ENCODE assay signal across 17 cellular contexts in genomic region chr2:151842830-151843668, GRCh38. TPM values are rescaled to one million over a fixed set of nuclear protein-coding genes. Genes with fewer than 3 reads are reported as not detected.
A peak's percentile ranks its signal among the peaks of the same experiment; 100 is the strongest.
DNase-seq lines count a peak whose midpoint lies in the region; ATAC-seq and TF ChIP-seq lines count a peak whose summit lies in the region.
"Had no signal": no experiment of that assay in that cellular context is flagged by ENCODE, and none has a peak within 500 bp of the region (broad histone marks: within the 10 kb centered on the region; RNA-seq: fewer than 3 reads in every experiment).

No MANE protein-coding gene starts in this region.

- H3K36me3 Mint-ChIP-seq in naive thymus-derived CD4-positive, alpha-beta T cell, result no peaks in the 10 kb centered on the region
- H3K36me3 Mint-ChIP-seq: activated naive CD4-positive, alpha-beta T cell treated with anti-CD3 and anti-CD28 coated beads, Interleukin-2, amount 10 ng/mL, durations not matched to agents 7 days and 5 days had no signal

- POLR2A ChIA-PET in naive thymus-derived CD4-positive, alpha-beta T cell (lab: Charles Lee), result no interaction called here

- peaks cover 0 to 6% (median 0%) of the 10 kb centered on the region in 7 donors for H3K4me1 Mint-ChIP-seq in naive thymus-derived CD4-positive, alpha-beta T cell
- H3K4me1 Mint-ChIP-seq: central memory CD8-positive, alpha-beta T cell had no signal

- H3K4me3 Mint-ChIP-seq in naive thymus-derived CD4-positive, alpha-beta T cell, result no peak overlapping the region
- H3K4me3 Mint-ChIP-seq: activated naive CD4-positive, alpha-beta T cell treated with anti-CD3 and anti-CD28 coated beads, Interleukin-2, amount 10 ng/mL, durations not matched to agents 7 days and 5 days; central memory CD8-positive, alpha-beta T cell had no signal

- no peaks in the 10 kb centered on the region for H3K9me3 ChIP-seq in naive thymus-derived CD4-positive, alpha-beta T cell (ENCODE audit: control insufficient read depth in 2 of 3, low read length in 3 of 3)
- H3K9me3 ChIP-seq in stomach, result no peaks in the 10 kb centered on the region
- H3K9me3 ChIP-seq: ovary, vagina had no signal

- H3K4me3 ChIP-seq in GM12865 (ENCODE audit: low read depth, low read length) (no peak overlapping the region), coronary artery (no peak overlapping the region), stomach (no peak overlapping the region)
- no peak overlapping the region for H3K4me3 ChIP-seq in naive thymus-derived CD4-positive, alpha-beta T cell (ENCODE audit: low read length)
- H3K4me3 ChIP-seq: ovary, vagina had no signal

- TF ChIP-seq CTCF in GM12865 (IDR thresholded peaks at IDR 0.05; ENCODE audit: insufficient read depth, low read depth, low read length, missing control alignments) (no peak), coronary artery (IDR thresholded peaks at IDR 0.05) (no peak), stomach (IDR thresholded peaks at IDR 0.05) (no peak)

- TF ChIP-seq EP300 in stomach (IDR thresholded peaks at IDR 0.05), result no peak

- H3K9me3 Mint-ChIP-seq in naive thymus-derived CD4-positive, alpha-beta T cell, result peaks cover 0 to 1% (median 0%) of the 10 kb centered on the region in 11 donors
- H3K9me3 Mint-ChIP-seq: activated naive CD4-positive, alpha-beta T cell treated with anti-CD3 and anti-CD28 coated beads, Interleukin-2, amount 10 ng/mL, durations not matched to agents 7 days and 5 days; central memory CD8-positive, alpha-beta T cell had no signal

- CTCF ChIA-PET in naive thymus-derived CD4-positive, alpha-beta T cell (lab: Charles Lee), result interaction anchor here (0.6 kb wide), 1 partner anchor 784 kb away, joined by 4 read pairs; no protein-coding TSS in a partner anchor

- no peak for TF ChIP-seq POLR2A in stomach (IDR thresholded peaks at IDR 0.05)

- DNase-seq in GM12865 (ENCODE audit: low read depth) (peak; percentile 73), coronary artery (ENCODE audit: low spot score) (no peak), AG08395 (ENCODE audit: low spot score) (no peak), stomach (no peak), NCI-H187 (lab: John Stamatoyannopoulos, UW) (no peak)
- no peak for DNase-seq in naive thymus-derived CD4-positive, alpha-beta T cell
- DNase-seq: activated naive CD4-positive, alpha-beta T cell treated with anti-CD3 and anti-CD28 coated beads, Interleukin-2, amount 10 ng/mL, durations not matched to agents 7 days and 5 days; DMS 273 treated with DMSO at 0.1 percent for 48 hours; NCI-H1436; NCI-H69; ovary; SIG-M5; stimulated activated CD4-positive, alpha-beta T cell treated with anti-CD3 and anti-CD28 coated beads, Interleukin-15, amount 100 ng/mL, for 24 hours had no signal

- H3K27ac ChIP-seq in coronary artery, result peak overlapping the region; percentile 12 to 57
- H3K27ac ChIP-seq in naive thymus-derived CD4-positive, alpha-beta T cell (ENCODE audit: low read depth, low read length), result no peak overlapping the region
- H3K27ac ChIP-seq in stomach, result no peak overlapping the region
- H3K27ac ChIP-seq: ovary, vagina had no signal

- intact Hi-C loops in naive thymus-derived CD4-positive, alpha-beta T cell (cut with micrococcal nuclease), result no loop called here
- intact Hi-C loops in stomach (cut with DNase I; ENCODE audit: low total_unique reads), result no loop called here

- 78 to 81% (median 80%) methylated on average over 8 of the region's 8 CpGs for WGBS in stomach, 5 donors

- H3K4me1 ChIP-seq in naive thymus-derived CD4-positive, alpha-beta T cell (ENCODE audit: control insufficient read depth in 2 of 2, insufficient read depth in 2 of 2, low read length in 2 of 2), result no peaks in the 10 kb centered on the region
- no peaks in the 10 kb centered on the region for H3K4me1 ChIP-seq in stomach
- H3K4me1 ChIP-seq: vagina had no signal

- peak; percentile 27 for ATAC-seq in GM21360 (IDR thresholded peaks at IDR 0.05; ENCODE audit: unreplicated experiment)
- peak; percentile 34 for ATAC-seq in HG03135 (IDR thresholded peaks at IDR 0.05; ENCODE audit: unreplicated experiment)
- no peak for ATAC-seq in naive thymus-derived CD4-positive, alpha-beta T cell

- no peaks in the 10 kb centered on the region for H3K27me3 ChIP-seq in naive thymus-derived CD4-positive, alpha-beta T cell (ENCODE audit: control insufficient read depth in 2 of 2, insufficient read depth in 2 of 2, low read length in 2 of 2)
- H3K27me3 ChIP-seq in stomach, result no peaks in the 10 kb centered on the region
- H3K27me3 ChIP-seq: ovary, vagina had no signal

- peaks cover 0 to 29% (median 8%) of the 10 kb centered on the region in 5 donors for H3K27me3 Mint-ChIP-seq in naive thymus-derived CD4-positive, alpha-beta T cell

- H3K27ac Mint-ChIP-seq in naive thymus-derived CD4-positive, alpha-beta T cell, result peak overlapping the region in 1 of 9 donors; percentile 38
- H3K27ac Mint-ChIP-seq: activated naive CD4-positive, alpha-beta T cell treated with anti-CD3 and anti-CD28 coated beads, Interleukin-2, amount 10 ng/mL, durations not matched to agents 7 days and 5 days had no signal

- H3K36me3 ChIP-seq in naive thymus-derived CD4-positive, alpha-beta T cell (ENCODE audit: control insufficient read depth in 2 of 3, insufficient read depth in 3 of 3, low read length in 3 of 3), result no peaks in the 10 kb centered on the region
- no peaks in the 10 kb centered on the region for H3K36me3 ChIP-seq in stomach
- H3K36me3 ChIP-seq: ovary, vagina had no signal

RNA-seq across cellular contexts. Expression of gene ARL5A, which starts 14.8 kb away (rescaled TPM):
- 10 to 100 TPM; 25.8 to 43.3 (median 32.3) TPM for total RNA-seq in naive thymus-derived CD4-positive, alpha-beta T cell
- polyA plus RNA-seq in naive thymus-derived CD4-positive, alpha-beta T cell, result 10 to 100 TPM; 52.4 to 68.3 TPM
- total RNA-seq in stomach, result 10 to 100 TPM; 17.5 to 99.1 (median 40.0) TPM
- 10 to 100 TPM in 2 of 3 donors, 1 to 10 TPM in 1; 8.1 to 34.2 (median 17.7) TPM for polyA plus RNA-seq in stomach

Comparison
In these comparisons a context has a peak if more than half of its experiments do, and no peak if none do; other contexts are left out.
1. H3K27ac ChIP-seq: peak in coronary artery (2 of 2); none in naive thymus-derived CD4-positive, alpha-beta T cell (single experiment) and stomach (0 of 5).